Comparison of ENCODE assay signal across 8 cellular contexts in the genomic region with DNA sequence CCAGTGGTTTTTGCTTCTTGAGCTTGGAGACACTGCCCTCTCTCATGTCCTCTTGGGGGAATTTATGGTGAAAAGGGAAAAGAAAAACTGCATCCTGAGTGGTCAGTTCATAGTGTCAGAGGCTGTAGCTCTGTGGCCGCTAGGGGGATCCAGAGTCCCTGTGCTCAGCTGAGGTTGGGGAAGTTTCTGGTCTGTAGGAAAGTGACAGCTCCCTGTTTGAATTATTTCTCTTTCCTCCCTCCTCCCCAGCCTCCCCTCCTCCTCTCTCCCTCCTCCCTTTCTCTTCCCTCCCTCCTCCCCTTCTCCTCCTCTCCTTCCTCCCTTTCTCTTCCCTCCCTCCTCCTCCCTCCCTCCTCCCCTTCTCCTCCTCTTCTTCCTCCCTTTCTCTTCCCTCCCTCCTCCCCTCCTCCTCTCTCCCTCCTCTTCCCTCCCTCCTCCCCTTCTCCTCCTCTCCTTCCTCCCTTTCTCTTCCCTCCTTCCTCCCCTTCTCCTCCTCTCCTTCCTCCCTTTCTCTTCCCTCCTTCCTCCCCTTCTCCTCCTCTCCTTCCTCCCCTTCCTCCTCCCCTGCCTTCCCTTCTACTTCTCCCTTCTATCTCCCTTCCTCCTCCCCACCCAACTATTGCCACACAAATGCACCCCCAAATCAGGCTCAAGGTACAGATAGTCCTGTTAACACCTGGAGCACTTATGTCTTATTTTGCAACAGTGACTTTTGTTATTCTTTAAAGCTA.
DNase-seq lines count a peak whose midpoint lies in the region; ATAC-seq lines count a peak whose summit lies in the region.

No MANE protein-coding gene starts in this region.

- no peak overlapping the region for H3K27ac Mint-ChIP-seq in activated T-helper 1 cell treated with anti-CD3 and anti-CD28 coated beads, Interleukin-12 subunit alpha, Interleukin-12 subunit beta, Interleukin-2, Interleukin-4 antibody, amounts not matched to agents 30 ng/mL and 10 ng/mL and 1 ng/mL, durations not matched to agents 14 hours and 24 hours and 36 hours

- H3K9me3 Mint-ChIP-seq in activated T-helper 1 cell treated with anti-CD3 and anti-CD28 coated beads, Interleukin-12 subunit alpha, Interleukin-12 subunit beta, Interleukin-2, Interleukin-4 antibody, amounts not matched to agents 30 ng/mL and 10 ng/mL and 1 ng/mL, durations not matched to agents 14 hours and 24 hours and 36 hours: no peaks in the 10 kb centered on the region

- peak; percentile 81 for ATAC-seq in GM19351 (IDR thresholded peaks at IDR 0.05; ENCODE audit: unreplicated experiment)

- no peaks in the 10 kb centered on the region for H3K4me1 Mint-ChIP-seq in activated T-helper 1 cell treated with anti-CD3 and anti-CD28 coated beads, Interleukin-12 subunit alpha, Interleukin-12 subunit beta, Interleukin-2, Interleukin-4 antibody, amounts not matched to agents 30 ng/mL and 10 ng/mL and 1 ng/mL, durations not matched to agents 14 hours and 24 hours and 36 hours (ENCODE audit: low read depth)

- DNase-seq in CD1c-positive myeloid dendritic cell (ENCODE audit: extremely low spot score): peak; percentile 60
- peak; percentile 74 for DNase-seq in HT-29 (ENCODE audit: low spot score)
- DNase-seq in NOMO-1 (lab: John Stamatoyannopoulos, UW; ENCODE audit: unreplicated experiment in 2 of 2): peak; percentile 48 to 61
- DNase-seq in activated T-helper 1 cell treated with anti-CD3 and anti-CD28 coated beads, Interleukin-12 subunit alpha, Interleukin-12 subunit beta, Interleukin-2, Interleukin-4 antibody, amounts not matched to agents 30 ng/mL and 10 ng/mL and 1 ng/mL, durations not matched to agents 14 hours and 24 hours and 36 hours (ENCODE audit: low spot score): peak; percentile 25
- peak; percentile 20 to 79 (median 51) for DNase-seq in head of caudate nucleus
- peak; percentile 92 for DNase-seq in posterior vena cava (ENCODE audit: low spot score)
- no peak for DNase-seq in epidermal melanocyte (ENCODE audit: insufficient read length, low spot score)

- H3K27me3 Mint-ChIP-seq in activated T-helper 1 cell treated with anti-CD3 and anti-CD28 coated beads, Interleukin-12 subunit alpha, Interleukin-12 subunit beta, Interleukin-2, Interleukin-4 antibody, amounts not matched to agents 30 ng/mL and 10 ng/mL and 1 ng/mL, durations not matched to agents 14 hours and 24 hours and 36 hours (ENCODE audit: insufficient read depth): peaks cover 7% of the 10 kb centered on the region

- intact Hi-C loops in activated T-helper 1 cell treated with anti-CD3 and anti-CD28 coated beads, Interleukin-12 subunit alpha, Interleukin-12 subunit beta, Interleukin-2, Interleukin-4 antibody, amounts not matched to agents 30 ng/mL and 10 ng/mL and 1 ng/mL, durations not matched to agents 14 hours and 24 hours and 36 hours (cut with micrococcal nuclease): loop anchor here (1.0 kb wide), 1 partner anchor 644 kb away; no protein-coding TSS in a partner anchor
- intact Hi-C loops in head of caudate nucleus (cut with DNase I) (loop anchor here (10.0 kb wide), 1 partner anchor 642 kb away; no protein-coding TSS in a partner anchor), posterior vena cava (cut with DNase I) (loop anchor here (5.0 to 10.0 kb wide), 3 partner anchors 202 to 1045 kb away; a partner anchor contains a TSS)

- no peak overlapping the region for H3K4me3 Mint-ChIP-seq in activated T-helper 1 cell treated with anti-CD3 and anti-CD28 coated beads, Interleukin-12 subunit alpha, Interleukin-12 subunit beta, Interleukin-2, Interleukin-4 antibody, amounts not matched to agents 30 ng/mL and 10 ng/mL and 1 ng/mL, durations not matched to agents 14 hours and 24 hours and 36 hours

- no peaks in the 10 kb centered on the region for H3K36me3 Mint-ChIP-seq in activated T-helper 1 cell treated with anti-CD3 and anti-CD28 coated beads, Interleukin-12 subunit alpha, Interleukin-12 subunit beta, Interleukin-2, Interleukin-4 antibody, amounts not matched to agents 30 ng/mL and 10 ng/mL and 1 ng/mL, durations not matched to agents 14 hours and 24 hours and 36 hours (ENCODE audit: low read depth)
